8 cellular contexts compared by ENCODE assay signal in the genomic region with DNA sequence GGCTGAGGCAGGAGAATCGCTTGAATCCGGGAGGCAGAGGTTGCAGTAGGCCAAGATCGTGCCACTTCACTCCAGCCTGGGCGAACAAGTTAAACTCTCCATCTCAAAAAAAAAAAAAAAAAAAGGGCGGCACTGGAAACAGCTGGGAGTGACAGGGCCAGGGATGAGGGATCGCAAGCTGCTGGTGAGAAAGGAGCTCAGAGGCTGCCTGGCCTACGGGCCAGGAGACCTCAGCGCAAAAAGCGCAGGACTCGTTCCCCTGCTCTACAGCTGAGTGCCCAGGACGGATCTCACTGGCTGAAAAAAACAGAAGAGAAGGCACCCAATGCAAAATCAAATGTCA. TPM values are rescaled to one million over a fixed set of nuclear protein-coding genes. Genes with fewer than 3 reads are reported as not detected.
DNase-seq lines count a peak whose midpoint lies in the region; ATAC-seq and TF ChIP-seq lines count a peak whose summit lies in the region.

No MANE protein-coding gene starts in this region.

- DNase-seq in DMS79 treated with DMSO at 0.1 percent for 48 hours (lab: John Stamatoyannopoulos, UW), result peak; percentile 20
- no peak for DNase-seq in DMS79 (lab: John Stamatoyannopoulos, UW)
- DNase-seq in T-helper 17 cell, result peak in 1 of 3 donors; percentile 11
- peak; percentile 53 for DNase-seq in fibroblast of mammary gland (ENCODE audit: low read depth)
- no peak for DNase-seq in NCI-H128 (lab: John Stamatoyannopoulos, UW; ENCODE audit: unreplicated experiment)

- ATAC-seq in HG03045 (IDR thresholded peaks at IDR 0.05; ENCODE audit: unreplicated experiment), result peak; percentile 14
- peak; percentile 35 for ATAC-seq in T-helper 17 cell
- no peak for ATAC-seq in GM21825 (IDR thresholded peaks at IDR 0.05; ENCODE audit: unreplicated experiment)

- H3K27me3 Mint-ChIP-seq in T-helper 17 cell, result no peaks in the 10 kb centered on the region
- H3K27me3 Mint-ChIP-seq in nephron (ENCODE audit: low read depth), result no peaks in the 10 kb centered on the region

- no peaks in the 10 kb centered on the region for H3K9me3 ChIP-seq in T-helper 17 cell (ENCODE audit: control insufficient read depth, low read length, poor library complexity, severe bottlenecking)

- H3K27ac Mint-ChIP-seq in T-helper 17 cell, result peak overlapping the region; percentile 95
- peak overlapping the region; percentile 89 to 94 (median 94) for H3K27ac Mint-ChIP-seq in nephron

- H3K4me1 Mint-ChIP-seq in T-helper 17 cell, result peaks cover 38% of the 10 kb centered on the region
- peaks cover 35% of the 10 kb centered on the region for H3K4me1 Mint-ChIP-seq in nephron

- H3K9me3 Mint-ChIP-seq in nephron, result no peaks in the 10 kb centered on the region

- H3K36me3 Mint-ChIP-seq in T-helper 17 cell (ENCODE audit: low read depth), result peaks cover 7% of the 10 kb centered on the region
- H3K36me3 Mint-ChIP-seq in nephron (ENCODE audit: low read depth), result peaks cover 17% of the 10 kb centered on the region

- H3K4me3 Mint-ChIP-seq in T-helper 17 cell (peak overlapping the region; percentile 99), nephron (peak overlapping the region; percentile 93 to 95 (median 94))

- peak overlapping the region; percentile 66 for H3K4me3 ChIP-seq in fibroblast of mammary gland (ENCODE audit: control insufficient read depth, low read depth, low read length)

- TF ChIP-seq CTCF in fibroblast of mammary gland (conservative IDR thresholded peaks at IDR 0.05; ENCODE audit: control insufficient read depth, insufficient read depth, low read depth, low read length), result no peak
- no peak for TF ChIP-seq CTCF in nephron (IDR thresholded peaks at IDR 0.05; ENCODE audit: unreplicated experiment in 3 of 3)

RNA-seq across cellular contexts. Expression of gene NUP50, which starts 0.7 kb away (rescaled TPM):
- total RNA-seq in T-helper 17 cell, result 10 to 100 TPM; 89.3 to 99.2 TPM

Comparison
In these comparisons a context has a peak if more than half of its experiments do, and no peak if none do; other contexts are left out.
1. DNase-seq: peak in DMS79 treated with DMSO at 0.1 percent for 48 hours (single experiment) and fibroblast of mammary gland (single experiment); none in DMS79 (single experiment) and NCI-H128 (single experiment).